12 cellular contexts compared by ENCODE assay signal in genomic region chr1:85494074-85494956, GRCh38. TPM values are rescaled to one million over a fixed set of nuclear protein-coding genes. Genes with fewer than 3 reads are reported as not detected.
DNase-seq lines count a peak whose midpoint lies in the region; ATAC-seq, FAIRE-seq and TF ChIP-seq lines count a peak whose summit lies in the region.
"Had no signal": no experiment of that assay in that cellular context is flagged by ENCODE, and none has a peak within 500 bp of the region (broad histone marks: within the 10 kb centered on the region; RNA-seq: fewer than 3 reads in every experiment).

No MANE protein-coding gene starts in this region.

- TF ChIP-seq RAD21 in HCT116 (IDR thresholded peaks at IDR 0.05; ENCODE audit: low read depth) (no peak), HepG2 (CRISPR knock-in tag; IDR thresholded peaks at IDR 0.05) (no peak)

- 50% methylated on average over 1 of the region's 1 CpG for WGBS in HepG2 (ENCODE audit: low lambda C conversion rate)

- H3K9me3 ChIP-seq in HCT116 (ENCODE audit: control insufficient read depth in 1 of 2, insufficient read depth in 1 of 2, low read depth in 1 of 2, low read length in 2 of 2) (no peaks in the 10 kb centered on the region), HepG2 (ENCODE audit: low read length) (no peaks in the 10 kb centered on the region), upper lobe of right lung (no peaks in the 10 kb centered on the region)

- POLR2A ChIA-PET in HCT116 (lab: Charles Lee) = no interaction called here
- POLR2A ChIA-PET in HepG2 (lab: Yijun Ruan, JAX) = no interaction called here

- BruUV-seq in HCT116 (replicated peaks; lab: Mats Ljungman, UMichigan) (no TSS peak), HepG2 (replicated peaks; lab: Mats Ljungman, UMichigan) (no TSS peak)

- peak; percentile 16 for DNase-seq in DMS53 (lab: John Stamatoyannopoulos, UW)
- DNase-seq in HCT116 (ENCODE audit: low read depth, low spot score) = no peak
- peak; percentile 83 for DNase-seq in NCI-H82 treated with DMSO at 0.1 percent for 48 hours (lab: John Stamatoyannopoulos, UW; ENCODE audit: unreplicated experiment)
- DNase-seq in HepG2 (ENCODE audit: low spot score) = no peak
- DNase-seq in upper lobe of right lung = no peak
- DNase-seq in NCI-H1417 treated with DMSO at 0.1 percent for 48 hours (lab: John Stamatoyannopoulos, UW) = no peak
- no peak for DNase-seq in activated CD4-positive, alpha-beta T cell treated with anti-CD3 and anti-CD28 coated beads for 48 hours
- DNase-seq: activated CD4-positive, alpha-beta T cell treated with anti-CD3 and anti-CD28 coated beads for 4 hours; activated gamma-delta T cell treated with Interleukin-2 at 50 U/mL for 16 hours; natural killer cell; NCI-H446 had no signal

- H3K79me2 ChIP-seq in HCT116 (ENCODE audit: insufficient read depth, low read length) = no peaks in the 10 kb centered on the region
- H3K79me2 ChIP-seq in HepG2 (ENCODE audit: insufficient read depth, low read length) = no peaks in the 10 kb centered on the region

- RAD21 ChIA-PET in HCT116 (lab: Charles Lee; ENCODE audit: low non-redundant PET in 1 of 2, low total read pairs in 2 of 2, uncharacterized antibody in 2 of 2, unreplicated experiment in 2 of 2) = no interaction called here

- H3K36me3 ChIP-seq in HCT116 (ENCODE audit: control insufficient read depth in 1 of 2, insufficient read depth in 2 of 2, low read length in 2 of 2) (no peaks in the 10 kb centered on the region), HepG2 (replicated peaks in 1 of 2; ENCODE audit: control insufficient read depth in 1 of 2, insufficient read depth in 2 of 2, low read length in 2 of 2) (no peaks in the 10 kb centered on the region), upper lobe of right lung (no peaks in the 10 kb centered on the region)

- H3K9me2 ChIP-seq in HCT116 (ENCODE audit: insufficient read depth) = no peaks in the 10 kb centered on the region

- TF ChIP-seq EP300 in HepG2 (IDR thresholded peaks at IDR 0.05; ENCODE audit: low read depth in 2 of 2, low read length in 2 of 2) (no peak), HepG2 (CRISPR knock-in tag; IDR thresholded peaks at IDR 0.05; ENCODE audit: borderline replicate concordance) (no peak)

- H3K4me1 ChIP-seq in HCT116 (ENCODE audit: control insufficient read depth in 1 of 2, insufficient read depth in 2 of 2, low read length in 2 of 2) (peaks cover 5 to 21% of the 10 kb centered on the region in 2 experiments), HepG2 (ENCODE audit: insufficient read depth, low read length) (peaks cover 16% of the 10 kb centered on the region), upper lobe of right lung (no peaks in the 10 kb centered on the region)

- no peak for TF ChIP-seq POLR2A in HCT116 (IDR thresholded peaks at IDR 0.05; ENCODE audit: borderline replicate concordance, extremely low read depth, insufficient read depth, insufficient read length)
- TF ChIP-seq POLR2A in HepG2 (IDR thresholded peaks at IDR 0.05; ENCODE audit: insufficient read depth in 1 of 2, low read depth in 2 of 2, low read length in 2 of 2) = no peak

- H3K9ac ChIP-seq in HCT116 (ENCODE audit: low read length) (no peak overlapping the region), HepG2 (ENCODE audit: insufficient read depth, low read depth, low read length) (no peak overlapping the region)

- H4K20me1 ChIP-seq in HCT116 (ENCODE audit: insufficient read depth) (no peaks in the 10 kb centered on the region), HepG2 (ENCODE audit: insufficient read depth, low read length) (no peaks in the 10 kb centered on the region)

- H3K27me3 ChIP-seq in HCT116 (ENCODE audit: insufficient read depth, low read length) (no peaks in the 10 kb centered on the region), HepG2 (ENCODE audit: control insufficient read depth in 1 of 2, insufficient read depth in 2 of 2, low read length in 2 of 2) (no peaks in the 10 kb centered on the region), upper lobe of right lung (no peaks in the 10 kb centered on the region)

- H2AFZ ChIP-seq in HCT116 (ENCODE audit: low read depth, low read length, poor library complexity, severe bottlenecking) (peak overlapping the region; percentile 92), HepG2 (ENCODE audit: low read length) (no peak overlapping the region)

- no peak for FAIRE-seq in HepG2 (lab: Jason Lieb, UNC)

- H3K4me2 ChIP-seq in HCT116 (ENCODE audit: low read length) (peak overlapping the region; percentile 71), HepG2 (ENCODE audit: low read depth, low read length) (no peak overlapping the region; the same call in 1 of the 2 replicates)

- in situ Hi-C loops in HepG2 (cut with HindIII; ENCODE audit: extremely low pct_ligation_motif_present, low pct_unique_long_range_greater_than_20kb) = no loop called here

- H3K4me3 ChIP-seq in HCT116 (replicated peaks in 1 of 2; ENCODE audit: low read depth in 1 of 2, low read length in 2 of 2) (no peak overlapping the region), HepG2 (replicated peaks in 1 of 3; ENCODE audit: insufficient read depth in 1 of 3, low read depth in 2 of 3, low read length in 3 of 3) (no peak overlapping the region), upper lobe of right lung (no peak overlapping the region)

- H3K27ac ChIP-seq in HCT116 (ENCODE audit: low read depth, low read length) = no peak overlapping the region
- no peak overlapping the region for H3K27ac ChIP-seq in HepG2 (ENCODE audit: extremely low read length, insufficient read depth, low read length)
- no peak overlapping the region for H3K27ac ChIP-seq in upper lobe of right lung

- CTCF ChIA-PET in HCT116 (lab: Charles Lee) = no interaction called here
- CTCF ChIA-PET in HepG2 (lab: Yijun Ruan, JAX; ENCODE audit: low intra/inter-chr PET ratio, low total read pairs) = no interaction called here

- ATAC-seq in HCT116 (peak; percentile 50), HepG2 (peak; percentile 65; the same call in 2 of the 3 replicates), upper lobe of right lung (no peak), GM19035 (IDR thresholded peaks at IDR 0.05; ENCODE audit: unreplicated experiment) (no peak)
- ATAC-seq: natural killer cell had no signal

- intact Hi-C loops in HCT116 (cut with micrococcal nuclease) = loop anchor here (10.0 kb wide), 1 partner anchor 420 kb away; no protein-coding TSS in a partner anchor
- intact Hi-C loops in HepG2 (cut with micrococcal nuclease; ENCODE audit: unreplicated experiment) = no loop called here
- intact Hi-C loops in upper lobe of right lung (cut with DNase I) = no loop called here

- TF ChIP-seq CTCF in HCT116 (IDR thresholded peaks at IDR 0.05 in 2 of 3, conservative IDR thresholded peaks at IDR 0.05 in 1 of 3; ENCODE audit: borderline replicate concordance in 1 of 3, insufficient read depth in 1 of 3, low read depth in 2 of 3, low read length in 2 of 3) (no peak), HepG2 (CRISPR knock-in tag; IDR thresholded peaks at IDR 0.05) (no peak), upper lobe of right lung (IDR thresholded peaks at IDR 0.05) (no peak)

TF ChIP-seq in HCT116, 20 proteins besides CTCF, POLR2A, EP300 and RAD21 (continues in another document):
- TF ChIP-seq TCF7L2 (IDR thresholded peaks at IDR 0.05; ENCODE audit: borderline replicate concordance, extremely low read depth, insufficient read depth, insufficient read length) = no peak
- TF ChIP-seq POLR2AphosphoS5 (IDR thresholded peaks at IDR 0.05; ENCODE audit: low read depth, low read length) = no peak
- no peak for TF ChIP-seq MAX (IDR thresholded peaks at IDR 0.05)

TF ChIP-seq in HepG2, 621 proteins besides CTCF, POLR2A, EP300 and RAD21 (continues in another document):
- TF ChIP-seq TAF15 (IDR thresholded peaks at IDR 0.05; ENCODE audit: low read depth, low read length, poor library complexity, severe bottlenecking) = no peak
- no peak for TF ChIP-seq ZNF343 (CRISPR knock-in tag; IDR thresholded peaks at IDR 0.05)
- TF ChIP-seq ZNF792 (CRISPR knock-in tag; IDR thresholded peaks at IDR 0.05) = no peak
- TF ChIP-seq ZNF292 (CRISPR knock-in tag; IDR thresholded peaks at IDR 0.05; ENCODE audit: borderline replicate concordance, low read depth) = peak; percentile 48; the same call in 1 of the 2 replicates

RNA-seq across cellular contexts. Expression of gene DDAH1, which starts 29.4 kb away (rescaled TPM):
- total RNA-seq in HCT116 (2021; ENCODE audit: unreplicated experiment) = 16.6 TPM
- polyA plus RNA-seq in HCT116 (2012) = 5.9 and 7.0 TPM in 2 replicates
- 39.7 and 50.2 TPM in 2 replicates for total RNA-seq in HepG2 (2016; rRNA removed; fragmentation: Illumina TruSeq; extraction: Trizol)
- 4.1 and 5.5 TPM in 2 replicates for total RNA-seq in HepG2 (2016; cell fraction: cytosol; rRNA removed; fragmentation: Illumina TruSeq; extraction: Trizol; ENCODE audit: low read depth)
- total RNA-seq in HepG2 (2016; cell fraction: insoluble cytoplasmic fraction; rRNA removed; fragmentation: Illumina TruSeq; extraction: Trizol) = 38.6 and 48.4 TPM in 2 replicates
- 23.5 and 24.8 TPM in 2 replicates for total RNA-seq in HepG2 (2016; cell fraction: membrane; rRNA removed; fragmentation: Illumina TruSeq; extraction: Trizol)
- total RNA-seq in HepG2 (2016; cell fraction: nucleus; rRNA removed; fragmentation: Illumina TruSeq; extraction: Trizol) = 20.4 and 23.7 TPM in 2 replicates
- 43.4 and 64.4 TPM in 2 replicates for polyA plus RNA-seq in HepG2 (2011; rRNA removed)
- polyA plus RNA-seq in HepG2 (2011; cell fraction: cytosol; rRNA removed) = 29.4 and 40.2 TPM in 2 replicates
- polyA plus RNA-seq in HepG2 (2011; cell fraction: nucleus; rRNA removed) = 12.2 and 12.7 TPM in 2 replicates
- 25.2 and 41.5 TPM in 2 replicates for polyA plus RNA-seq in HepG2 (2012)
- polyA plus RNA-seq in HepG2 (2016; cell fraction: cytosol; fragmentation: Illumina TruSeq; extraction: Trizol; ENCODE audit: low read depth) = 3.3 TPM in 2 replicates
- 63.1 and 64.3 TPM in 2 replicates for polyA plus RNA-seq in HepG2 (2016; cell fraction: insoluble cytoplasmic fraction; fragmentation: Illumina TruSeq; extraction: Trizol; ENCODE audit: low read depth)
- 17.3 and 18.8 TPM in 2 replicates for polyA plus RNA-seq in HepG2 (2016; cell fraction: membrane; fragmentation: Illumina TruSeq; extraction: Trizol; ENCODE audit: low read depth)
- 29.0 TPM in 2 replicates for polyA plus RNA-seq in HepG2 (2016; cell fraction: nucleus; fragmentation: Illumina TruSeq; extraction: Trizol; ENCODE audit: insufficient read depth, low read depth)
- 12.5 and 50.8 TPM in 2 replicates for polyA minus RNA-seq in HepG2 (2011; rRNA and poly(A)+ RNA removed; ENCODE audit: low replicate concordance)
- 32.4 and 32.9 TPM in 2 replicates for polyA minus RNA-seq in HepG2 (2011; cell fraction: cytosol; rRNA and poly(A)+ RNA removed)
- polyA minus RNA-seq in HepG2 (2011; cell fraction: nucleus; rRNA and poly(A)+ RNA removed) = 29.5 and 32.7 TPM in 2 replicates
- total RNA-seq in upper lobe of right lung = 51.3 TPM

Comparison
In these comparisons a context has a peak if more than half of its experiments do, and no peak if none do; other contexts are left out.
1. DNase-seq: peak in DMS53 (single experiment) and NCI-H82 treated with DMSO at 0.1 percent for 48 hours (single experiment); none in HCT116 (single experiment), HepG2 (single experiment), upper lobe of right lung (single experiment), NCI-H1417 treated with DMSO at 0.1 percent for 48 hours (single experiment) and activated CD4-positive, alpha-beta T cell treated with anti-CD3 and anti-CD28 coated beads for 48 hours (single experiment).
2. ATAC-seq: peak in HCT116 (single experiment) and HepG2 (single experiment); none in upper lobe of right lung (single experiment) and GM19035 (single experiment).